Comparison of ENCODE assay signal across 8 cellular contexts in the genomic region with DNA sequence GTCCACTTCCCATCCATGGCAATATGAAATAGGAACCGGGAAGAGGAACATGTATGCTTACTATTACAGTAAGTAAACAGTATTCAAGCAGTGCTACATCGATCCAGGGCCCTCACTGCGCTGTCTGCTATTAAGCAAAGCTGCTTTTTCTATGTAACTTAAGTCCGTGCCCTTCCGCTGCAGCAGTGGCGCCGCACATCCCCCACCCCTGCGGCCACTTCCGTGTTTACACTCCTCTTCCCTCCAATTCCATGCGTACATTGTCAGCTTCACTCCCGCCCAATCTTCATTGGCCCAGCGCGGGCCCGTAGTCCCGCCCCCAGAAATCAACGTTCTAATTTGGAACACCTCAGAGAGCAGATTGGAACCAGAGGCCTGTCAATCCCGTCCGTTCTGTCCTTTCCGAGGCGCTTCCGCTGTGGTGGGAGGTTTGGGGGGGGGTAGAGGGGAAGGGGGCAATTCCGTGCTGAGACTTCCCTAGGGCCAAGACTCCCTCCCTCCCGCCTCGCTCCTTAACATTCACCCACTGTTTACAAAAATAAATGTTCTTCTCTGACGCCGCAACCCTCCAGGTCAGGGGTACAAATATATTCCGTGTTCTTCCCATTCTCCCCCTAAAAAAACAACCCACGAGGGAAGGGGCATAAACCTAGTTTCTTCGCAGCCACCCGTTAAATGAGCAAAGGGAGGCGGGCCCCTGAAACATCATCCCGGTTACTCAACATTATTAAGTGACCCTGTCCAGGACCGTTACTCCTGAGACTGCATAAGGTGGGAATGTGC.
DNase-seq lines count a peak whose midpoint lies in the region; ATAC-seq, FAIRE-seq and TF ChIP-seq lines count a peak whose summit lies in the region.

No MANE protein-coding gene starts in this region.

- no peaks in the 10 kb centered on the region for H3K27me3 ChIP-seq in small intestine (ENCODE audit: control insufficient read depth in 2 of 2, insufficient read depth in 2 of 2, low read length in 2 of 2)

- no peak for TF ChIP-seq CTCF in AG09309 (IDR thresholded peaks at IDR 0.05; ENCODE audit: control insufficient read depth, insufficient read depth, low read depth, low read length, missing control alignments)
- TF ChIP-seq CTCF in activated B cell treated with CpG ODN at 0.5 μM for 24 hours (IDR thresholded peaks at IDR 0.05), result no peak

- DNase-seq in AG09309 (ENCODE audit: low read depth) (peak; percentile 87), NCI-H226 (peak; percentile 96), activated B cell treated with CpG ODN at 0.5 μM for 24 hours (peak; percentile 77), caudate nucleus (lab: John Stamatoyannopoulos, UW) (peak; percentile 60 to 98 (median 91)), iPS-NIHi7 (ENCODE audit: extremely low spot score) (peak; percentile 90), small intestine (peak; percentile 98)

- WGBS in small intestine, 3 donors, result 0 to 1% (median 0%) methylated on average over 33 of the region's 33 CpGs

- ATAC-seq in GM19023 (IDR thresholded peaks at IDR 0.05; ENCODE audit: unreplicated experiment) (peak; percentile 82), HG03196 (IDR thresholded peaks at IDR 0.05; ENCODE audit: unreplicated experiment) (peak; percentile 85), activated B cell treated with CpG ODN at 0.5 μM for 24 hours (ENCODE audit: low read depth) (peak; percentile 76)

- H3K4me3 ChIP-seq in AG09309 (ENCODE audit: control insufficient read depth, low read depth, low read length), result peak overlapping the region; percentile 98
- H3K4me3 ChIP-seq in small intestine (ENCODE audit: low read depth in 1 of 2, low read length in 2 of 2), result peak overlapping the region; percentile 91 to 98

- no peaks in the 10 kb centered on the region for H3K9me3 Mint-ChIP-seq in activated B cell treated with CpG ODN at 0.5 μM for 24 hours

- H3K9me3 ChIP-seq in small intestine (ENCODE audit: control insufficient read depth, low read depth), result no peaks in the 10 kb centered on the region

- FAIRE-seq in small intestine (lab: Jason Lieb, UNC), result no peak

- CTCF ChIA-PET in activated B cell treated with CpG ODN at 0.5 μM for 24 hours (lab: Charles Lee), result interaction anchor here (0.9 to 2.9 kb wide), 3 partner anchors 52 to 215 kb away, joined by 3 to 9 read pairs (median 4); no protein-coding TSS in a partner anchor

- peak overlapping the region; percentile 99 for H3K27ac Mint-ChIP-seq in activated B cell treated with CpG ODN at 0.5 μM for 24 hours

- intact Hi-C loops in activated B cell treated with CpG ODN at 0.5 μM for 24 hours (cut with micrococcal nuclease), result loop anchor here (1.0 to 5.0 kb wide), 7 partner anchors 52 to 1069 kb away; partner anchors contain the start of genes ELF2, MAML3, NAA15 and NOCT

- no peaks in the 10 kb centered on the region for H3K27me3 Mint-ChIP-seq in activated B cell treated with CpG ODN at 0.5 μM for 24 hours

- no peaks in the 10 kb centered on the region for H3K36me3 ChIP-seq in small intestine (ENCODE audit: control insufficient read depth in 2 of 2, insufficient read depth in 2 of 2, low read length in 2 of 2)

- peaks cover 42% of the 10 kb centered on the region for H3K4me1 Mint-ChIP-seq in activated B cell treated with CpG ODN at 0.5 μM for 24 hours

- peak overlapping the region; percentile 99 for H3K4me3 Mint-ChIP-seq in activated B cell treated with CpG ODN at 0.5 μM for 24 hours

- H3K27ac ChIP-seq in caudate nucleus (ENCODE audit: low read depth, low read length) (peak overlapping the region; percentile 93), small intestine (ENCODE audit: low read depth in 1 of 2, low read length in 1 of 2) (peak overlapping the region; percentile 92 to 100)

- H3K36me3 Mint-ChIP-seq in activated B cell treated with CpG ODN at 0.5 μM for 24 hours (ENCODE audit: low read depth), result peaks cover 26% of the 10 kb centered on the region

- POLR2A ChIA-PET in activated B cell treated with CpG ODN at 0.5 μM for 24 hours (lab: Charles Lee), result interaction anchor here (0.5 to 3.2 kb wide), 22 partner anchors 10 to 1661 kb away, joined by 3 to 37 read pairs (median 8); partner anchors contain the start of genes ELF2, NAA15, NDUFC1 and NOCT

- H3K4me1 ChIP-seq in small intestine (ENCODE audit: control insufficient read depth in 2 of 2, insufficient read depth in 1 of 2, low read depth in 1 of 2, low read length in 1 of 2), result no peaks in the 10 kb centered on the region

Comparison
In these comparisons a context has a peak if more than half of its experiments do, and no peak if none do; other contexts are left out.
1. Peak in every context shown above with its lines: DNase-seq, ATAC-seq, H3K4me3 ChIP-seq and H3K27ac ChIP-seq.